Comparison of ENCODE assay signal across 14 cellular contexts in genomic region chr17:69485901-69486643, GRCh38.
A peak's percentile ranks its signal among the peaks of the same experiment; 100 is the strongest.
DNase-seq lines count a peak whose midpoint lies in the region; ATAC-seq and TF ChIP-seq lines count a peak whose summit lies in the region.
"Had no signal": no experiment of that assay in that cellular context is flagged by ENCODE, and none has a peak within 500 bp of the region (broad histone marks: within the 10 kb centered on the region; RNA-seq: fewer than 3 reads in every experiment).

No MANE protein-coding gene starts in this region.

- POLR2A ChIA-PET in MCF 10A (lab: Yijun Ruan, JAX), result no interaction called here

- H3K36me3 ChIP-seq in mammary epithelial cell (ENCODE audit: insufficient read depth, low read length) (no peaks in the 10 kb centered on the region), right atrium auricular region (no peaks in the 10 kb centered on the region)
- H3K36me3 ChIP-seq: BLaER1 treated with 17β-estradiol and CSF1 and Interleukin-3, amounts not matched to agents 10 nM and 100 nM; left lung had no signal

- 21% methylated on average over 3 of the region's 3 CpGs for WGBS in mammary epithelial cell (ENCODE audit: low coverage, missing lambda C conversion rate)

- ATAC-seq in HG03025 (IDR thresholded peaks at IDR 0.05; ENCODE audit: low FRiP score, unreplicated experiment) (no peak), HG03097 (IDR thresholded peaks at IDR 0.05; ENCODE audit: low FRiP score, unreplicated experiment) (no peak)
- ATAC-seq: left lung had no signal

- DNase-seq in MCF 10A (ENCODE audit: unreplicated experiment) (peak; percentile 17), mammary epithelial cell (no peak), amniotic epithelial cell (ENCODE audit: low read depth) (peak; percentile 24), right atrium auricular region (ENCODE audit: low spot score) (no peak), D341Med (ENCODE audit: low spot score) (no peak), RKO (ENCODE audit: low spot score) (no peak)
- DNase-seq: activated CD8-positive, alpha-beta memory T cell treated with anti-CD3 and anti-CD28 coated beads for 24 hours; left lung; NCI-H2081 treated with DMSO at 0.1 percent for 48 hours; SHP77 had no signal

- no peak overlapping the region for H3K4me2 ChIP-seq in mammary epithelial cell (ENCODE audit: insufficient read depth, low read depth, low read length)

- H3K4me3 Mint-ChIP-seq in MCF 10A (ENCODE audit: unreplicated experiment), result no peak overlapping the region

- no peak overlapping the region for H3K27ac Mint-ChIP-seq in MCF 10A (ENCODE audit: low read depth, unreplicated experiment)
- H3K27ac Mint-ChIP-seq: activated naive CD4-positive, alpha-beta T cell treated with anti-CD3 and anti-CD28 coated beads, Interleukin-2, amount 50 U/mL, for 72 hours had no signal

- peaks cover 7% of the 10 kb centered on the region for H3K4me1 Mint-ChIP-seq in MCF 10A (ENCODE audit: insufficient read depth, unreplicated experiment)

- TF ChIP-seq CTCF in MCF 10A (IDR thresholded peaks at IDR 0.05; ENCODE audit: unreplicated experiment) (no peak), mammary epithelial cell (conservative IDR thresholded peaks at IDR 0.05 in 1 of 2, IDR thresholded peaks at IDR 0.05 in 1 of 2; ENCODE audit: extremely low read depth in 1 of 2, insufficient read depth in 1 of 2, low read depth in 1 of 2, low read length in 2 of 2) (no peak), right atrium auricular region (IDR thresholded peaks at IDR 0.05) (no peak)

- in situ Hi-C loops in mammary epithelial cell (cut with MboI; ENCODE audit: low sequenced_read_pairs in 2 of 2), result no loop called here

- H3K36me3 Mint-ChIP-seq in MCF 10A (ENCODE audit: insufficient read depth, unreplicated experiment), result no peaks in the 10 kb centered on the region
- H3K36me3 Mint-ChIP-seq: activated naive CD4-positive, alpha-beta T cell treated with anti-CD3 and anti-CD28 coated beads, Interleukin-2, amount 50 U/mL, for 72 hours had no signal

- no peak overlapping the region for H2AFZ ChIP-seq in mammary epithelial cell (ENCODE audit: low read depth, low read length)

- no peaks in the 10 kb centered on the region for H3K9me3 ChIP-seq in mammary epithelial cell (replicated peaks; ENCODE audit: insufficient read depth, low read length)
- no peaks in the 10 kb centered on the region for H3K9me3 ChIP-seq in right atrium auricular region
- H3K9me3 ChIP-seq: left lung had no signal

- intact Hi-C loops in MCF 10A (cut with micrococcal nuclease), result no loop called here
- intact Hi-C loops in mammary epithelial cell (cut with micrococcal nuclease), result no loop called here

- dilution Hi-C loops in mammary epithelial cell (cut with HindIII; ENCODE audit: low sequenced_read_pairs), result no loop called here

- no peaks in the 10 kb centered on the region for H3K9me3 Mint-ChIP-seq in MCF 10A (ENCODE audit: unreplicated experiment)
- H3K9me3 Mint-ChIP-seq: activated naive CD4-positive, alpha-beta T cell treated with anti-CD3 and anti-CD28 coated beads, Interleukin-2, amount 50 U/mL, for 72 hours had no signal

- H3K9ac ChIP-seq in mammary epithelial cell (ENCODE audit: insufficient read depth, low read length), result no peak overlapping the region
- H3K9ac ChIP-seq: BLaER1 treated with 17β-estradiol and CSF1 and Interleukin-3, amounts not matched to agents 10 nM and 100 nM had no signal

- H3K27me3 ChIP-seq in mammary epithelial cell (ENCODE audit: insufficient read depth, low read length) (no peaks in the 10 kb centered on the region), right atrium auricular region (no peaks in the 10 kb centered on the region)
- H3K27me3 ChIP-seq: BLaER1 treated with 17β-estradiol and CSF1 and Interleukin-3, amounts not matched to agents 10 nM and 100 nM; left lung had no signal

- H3K79me2 ChIP-seq in mammary epithelial cell (ENCODE audit: insufficient read depth, low read length), result no peaks in the 10 kb centered on the region

- no peaks in the 10 kb centered on the region for H4K20me1 ChIP-seq in mammary epithelial cell (ENCODE audit: insufficient read depth, low read length)
- H4K20me1 ChIP-seq: BLaER1 treated with 17β-estradiol and CSF1 and Interleukin-3, amounts not matched to agents 10 nM and 100 nM had no signal

- H3K27me3 Mint-ChIP-seq in MCF 10A (ENCODE audit: insufficient read depth, unreplicated experiment), result no peaks in the 10 kb centered on the region

- H3K4me3 ChIP-seq in mammary epithelial cell (replicated peaks in 1 of 3; ENCODE audit: insufficient read depth in 1 of 3, low read depth in 2 of 3, low read length in 3 of 3) (no peak overlapping the region), right atrium auricular region (no peak overlapping the region)
- H3K4me3 ChIP-seq: BLaER1 treated with 17β-estradiol and CSF1 and Interleukin-3, amounts not matched to agents 10 nM and 100 nM; left lung had no signal

- BruUV-seq in MCF 10A (replicated peaks; lab: Mats Ljungman, UMichigan) (no TSS peak), mammary epithelial cell (replicated peaks; lab: Mats Ljungman, UMichigan) (no TSS peak)

- CTCF ChIA-PET in MCF 10A (lab: Yijun Ruan, JAX), result interaction anchor here (0.6 to 0.7 kb wide), 2 partner anchors 74 to 76 kb away, joined by 3 to 4 read pairs; no protein-coding TSS in a partner anchor
- CTCF ChIA-PET in mammary epithelial cell (lab: Charles Lee; ENCODE audit: low non-redundant PET), result no interaction called here

- H3K27ac ChIP-seq in mammary epithelial cell (ENCODE audit: insufficient read depth, low read depth, low read length) (no peak overlapping the region), right atrium auricular region (peak overlapping the region; percentile 35 to 62)
- H3K27ac ChIP-seq: BLaER1 treated with 17β-estradiol and CSF1 and Interleukin-3, amounts not matched to agents 10 nM and 100 nM; left lung had no signal

- H3K4me1 ChIP-seq in mammary epithelial cell (ENCODE audit: insufficient read depth, low read length) (no peaks in the 10 kb centered on the region), right atrium auricular region (peaks cover 0 to 13% of the 10 kb centered on the region in 2 donors)
- H3K4me1 ChIP-seq: left lung had no signal

Comparison
In these comparisons a context has a peak if more than half of its experiments do, and no peak if none do; other contexts are left out.
1. DNase-seq: peak in MCF 10A (single experiment) and amniotic epithelial cell (single experiment); none in mammary epithelial cell (single experiment), right atrium auricular region (single experiment), D341Med (single experiment) and RKO (single experiment).